ENCODE assay signal across 8 cellular contexts in the genomic region with DNA sequence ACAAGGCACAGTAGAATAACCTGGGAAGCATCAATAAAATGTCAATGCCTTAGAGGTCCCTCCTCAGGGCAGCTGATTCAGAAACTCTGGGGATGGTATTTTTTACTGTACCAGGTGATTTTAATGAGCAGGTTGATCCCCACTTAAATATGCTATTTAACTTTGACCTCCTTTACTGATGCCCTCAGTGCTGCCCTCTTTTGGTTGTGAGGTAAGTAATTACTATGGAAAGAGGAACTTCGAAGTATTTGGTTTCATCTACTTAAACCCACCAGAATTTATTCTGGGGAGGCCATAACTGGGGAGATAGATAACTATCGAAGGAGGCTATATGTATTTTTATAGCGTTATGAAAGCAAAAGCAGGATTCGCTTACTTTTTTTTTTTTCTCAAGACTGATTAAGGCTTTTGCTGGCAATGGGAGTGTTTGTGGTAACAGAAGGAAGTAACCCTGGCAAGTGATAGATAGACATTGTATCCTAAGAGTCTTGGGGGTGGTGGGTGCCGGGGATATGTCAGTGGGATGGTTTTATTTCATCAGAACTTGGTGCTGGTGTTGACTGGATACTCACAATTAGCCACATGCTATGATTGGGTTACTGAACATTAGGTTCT.
DNase-seq lines count a peak whose midpoint lies in the region; ATAC-seq and TF ChIP-seq lines count a peak whose summit lies in the region.

No MANE protein-coding gene starts in this region.

- peaks cover 16% of the 10 kb centered on the region for H3K4me1 Mint-ChIP-seq in Caco-2 (ENCODE audit: low read depth, unreplicated experiment)

- BruUV-seq in Caco-2 (replicated peaks; lab: Mats Ljungman, UMichigan) = no TSS peak

- intact Hi-C loops in Caco-2 (cut with micrococcal nuclease; ENCODE audit: unreplicated experiment) = loop anchor here (1.0 to 10.0 kb wide), 2 partner anchors 138 to 176 kb away; no protein-coding TSS in a partner anchor

- POLR2A ChIA-PET in Caco-2 (lab: Charles Lee) = no interaction called here

- H3K36me3 Mint-ChIP-seq in Caco-2 (ENCODE audit: insufficient read depth, unreplicated experiment) = no peaks in the 10 kb centered on the region

- H3K36me3 ChIP-seq in Caco-2 (ENCODE audit: control insufficient read depth, insufficient read depth, low read length) = no peaks in the 10 kb centered on the region

- peaks cover 4% of the 10 kb centered on the region; the same call in 1 of the 2 replicates for H3K4me1 ChIP-seq in Caco-2

- H3K27ac Mint-ChIP-seq in Caco-2 (ENCODE audit: unreplicated experiment) = no peak overlapping the region

- no peaks in the 10 kb centered on the region for H3K27me3 ChIP-seq in Caco-2 (replicated peaks; ENCODE audit: control insufficient read depth, insufficient read depth, low read length)

- H3K27me3 Mint-ChIP-seq in Caco-2 (ENCODE audit: insufficient read depth, unreplicated experiment) = no peaks in the 10 kb centered on the region

- H3K4me3 Mint-ChIP-seq in Caco-2 (ENCODE audit: unreplicated experiment) = no peak overlapping the region

- no peaks in the 10 kb centered on the region for H3K9me3 ChIP-seq in Caco-2

- DNase-seq in Caco-2 (peak in 1 of 2 experiments; percentile 46), NCI-H524 (lab: John Stamatoyannopoulos, UW) (peak; percentile 36 to 64), choroid plexus epithelial cell (ENCODE audit: low read depth) (peak; percentile 56), renal cortical epithelial cell (ENCODE audit: low read depth) (peak; percentile 27), SW480 (ENCODE audit: low spot score) (no peak), hippocampal formation (lab: John Stamatoyannopoulos, UW) (no peak)

- CTCF ChIA-PET in Caco-2 (lab: Charles Lee) = no interaction called here

- TF ChIP-seq CTCF in Caco-2 (IDR thresholded peaks at IDR 0.05; ENCODE audit: insufficient read depth in 1 of 2, low read depth in 1 of 2, low read length in 1 of 2, severe bottlenecking in 1 of 2, unreplicated experiment in 1 of 2) (peak; percentile 35 to 41), choroid plexus epithelial cell (conservative IDR thresholded peaks at IDR 0.05; ENCODE audit: low read depth, low read length) (peak; percentile 59)

- peak; percentile 88 for ATAC-seq in GM18519 (IDR thresholded peaks at IDR 0.05; ENCODE audit: low FRiP score, unreplicated experiment)
- ATAC-seq in HG02870 (IDR thresholded peaks at IDR 0.05; ENCODE audit: unreplicated experiment) = peak; percentile 82

- no peak overlapping the region for H3K4me3 ChIP-seq in Caco-2 (ENCODE audit: low read depth, low read length)
- H3K4me3 ChIP-seq in choroid plexus epithelial cell (ENCODE audit: low read depth, low read length) = no peak overlapping the region

- H3K9me3 Mint-ChIP-seq in Caco-2 (ENCODE audit: unreplicated experiment) = no peaks in the 10 kb centered on the region

Comparison
In these comparisons a context has a peak if more than half of its experiments do, and no peak if none do; other contexts are left out.
1. DNase-seq: peak in NCI-H524 (2 of 2), choroid plexus epithelial cell (single experiment) and renal cortical epithelial cell (single experiment); none in SW480 (single experiment) and hippocampal formation (0 of 2).